Comparison of ENCODE assay signal across 8 cellular contexts in the genomic region with DNA sequence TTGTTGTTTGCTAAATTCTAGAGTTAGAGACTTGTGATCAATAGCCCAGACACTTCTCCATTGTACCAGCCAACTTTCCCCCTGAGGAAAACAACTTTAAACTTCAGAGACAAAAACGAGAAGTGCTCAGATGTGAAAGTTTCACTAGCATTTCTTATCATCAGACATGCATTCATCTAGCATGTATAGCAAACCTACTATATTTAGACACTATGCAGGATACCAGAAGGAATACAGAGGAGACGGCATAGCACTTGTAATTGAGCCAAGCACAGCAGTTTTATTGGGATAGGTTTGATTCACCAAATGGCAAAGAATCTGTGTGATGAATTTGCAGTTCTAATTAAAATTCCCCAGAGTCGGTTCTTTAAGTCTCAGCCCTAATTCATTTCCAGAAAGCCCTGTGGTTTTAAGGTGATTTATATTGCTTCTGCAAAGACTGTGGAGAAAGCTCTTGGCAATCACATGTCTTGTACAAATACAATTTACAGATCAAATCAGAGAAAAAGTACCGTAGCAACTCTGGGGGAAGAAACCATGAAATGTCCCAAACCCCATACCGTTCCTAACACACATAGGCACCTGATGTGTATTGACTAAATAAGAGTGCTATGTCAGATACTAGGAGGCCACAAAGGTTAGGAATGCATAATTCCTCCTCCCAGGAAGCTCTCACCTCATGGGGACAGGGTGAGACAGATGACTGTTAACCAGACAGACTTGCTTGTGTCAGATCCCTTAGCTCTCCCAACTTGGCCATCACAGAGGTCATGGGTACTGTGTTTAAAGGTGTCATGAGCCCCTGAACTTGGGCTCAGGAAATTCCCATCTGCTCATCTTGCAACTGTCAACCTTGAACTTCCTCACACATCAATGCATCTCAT.
DNase-seq lines count a peak whose midpoint lies in the region; ATAC-seq, FAIRE-seq and TF ChIP-seq lines count a peak whose summit lies in the region.

No MANE protein-coding gene starts in this region.

- no peak for TF ChIP-seq POLR2A in K562 (conservative IDR thresholded peaks at IDR 0.05)

- ATAC-seq in GM18498 (IDR thresholded peaks at IDR 0.05; ENCODE audit: unreplicated experiment) (peak; percentile 70), HG03354 (IDR thresholded peaks at IDR 0.05; ENCODE audit: poor library complexity, severe bottlenecking, unreplicated experiment) (peak; percentile 68), K562 (no peak)

- no peaks in the 10 kb centered on the region for H3K9me1 ChIP-seq in K562 (ENCODE audit: control insufficient read depth, insufficient read depth, low read length)

- no peak overlapping the region for H3K27ac ChIP-seq in K562 (ENCODE audit: extremely low read depth, low read depth, low read length)

- no peak overlapping the region for H2AFZ ChIP-seq in K562 (ENCODE audit: low read depth, low read length)

- no peak overlapping the region for H3K9ac ChIP-seq in K562 (ENCODE audit: insufficient read depth in 1 of 2, low read depth in 2 of 2, low read length in 2 of 2)

- peak; percentile 16 for DNase-seq in GM20000 (ENCODE audit: low spot score)
- DNase-seq in K562 (ENCODE audit: extremely low read depth in 1 of 4, low spot score in 3 of 4), result no peak
- no peak for DNase-seq in GM19240 (ENCODE audit: insufficient read length, low spot score)
- DNase-seq in AML-193 (lab: John Stamatoyannopoulos, UW), result no peak
- DNase-seq in C1 segment of cervical spinal cord (lab: John Stamatoyannopoulos, UW), result no peak
- no peak for DNase-seq in DMS79 (lab: John Stamatoyannopoulos, UW)

- no peaks in the 10 kb centered on the region for H3K79me2 ChIP-seq in K562 (ENCODE audit: control insufficient read depth, insufficient read depth, low read length)

- H3K4me2 ChIP-seq in K562 (ENCODE audit: insufficient read depth, low read length), result no peak overlapping the region

- no peaks in the 10 kb centered on the region; a peak in 1 of 5 replicates for H3K4me1 ChIP-seq in K562 (replicated peaks in 1 of 2; ENCODE audit: control insufficient read depth in 2 of 2, insufficient read depth in 2 of 2, low read length in 2 of 2)

- FAIRE-seq in K562 (lab: Jason Lieb, UNC), result no peak

- in situ Hi-C loops in K562 (cut with MboI), result no loop called here

- peaks cover 7 to 12% of the 10 kb centered on the region in 2 experiments; a peak in 3 of 5 replicates for H3K27me3 ChIP-seq in K562 (ENCODE audit: control insufficient read depth in 2 of 2, insufficient read depth in 2 of 2, low read length in 2 of 2)

- H3K36me3 ChIP-seq in K562 (ENCODE audit: control insufficient read depth, insufficient read depth, low read length), result no peaks in the 10 kb centered on the region

- no TSS peak for BruUV-seq in K562 (replicated peaks; lab: Mats Ljungman, UMichigan)

- no peak for TF ChIP-seq RAD21 in K562 (CRISPR knock-in tag; conservative IDR thresholded peaks at IDR 0.05 in 1 of 2, IDR thresholded peaks at IDR 0.05 in 1 of 2)

- 0% methylated on average over 5 of the region's 5 CpGs for WGBS in K562 (ENCODE audit: insufficient coverage, low coverage, missing lambda C conversion rate)

- POLR2A ChIA-PET in K562 (lab: Yijun Ruan, JAX), result interaction anchor here (1.2 kb wide), 1 partner anchor 19 kb away, joined by 3 read pairs; no protein-coding TSS in a partner anchor

- no peak for TF ChIP-seq EP300 in K562 (IDR thresholded peaks at IDR 0.05; ENCODE audit: low read length)

- no peaks in the 10 kb centered on the region for H4K20me1 ChIP-seq in K562 (replicated peaks; ENCODE audit: control insufficient read depth, insufficient read depth, low read length)

- CTCF ChIA-PET in K562 (lab: Yijun Ruan, JAX; ENCODE audit: low intra/inter-chr PET ratio), result no interaction called here

- H3K4me3 ChIP-seq in K562, result no peak overlapping the region

- no peaks in the 10 kb centered on the region for H3K9me3 ChIP-seq in K562 (replicated peaks; ENCODE audit: control insufficient read depth, insufficient read depth, low read depth, low read length)

- no peak for TF ChIP-seq CTCF in GM20000 (IDR thresholded peaks at IDR 0.05; ENCODE audit: extremely low read depth, missing control alignments)
- TF ChIP-seq CTCF in K562 (IDR thresholded peaks at IDR 0.05 in 2 of 3, conservative IDR thresholded peaks at IDR 0.05 in 1 of 3; ENCODE audit: insufficient read depth in 2 of 3, low read depth in 1 of 3, low read length in 3 of 3), result no peak

- intact Hi-C loops in K562 (cut with micrococcal nuclease), result no loop called here

TF ChIP-seq in K562, 482 proteins besides CTCF, POLR2A, EP300 and RAD21:
- no peak for TF ChIP-seq PML (IDR thresholded peaks at IDR 0.05; ENCODE audit: low read length)
- TF ChIP-seq SPI1 (IDR thresholded peaks at IDR 0.05; ENCODE audit: borderline replicate concordance, low read depth, low read length), result peak; percentile 50; the same call in 1 of the 2 replicates
